8 cellular contexts compared by ENCODE assay signal in genomic region chr1:222813866-222814535, GRCh38. TPM values are rescaled to one million over a fixed set of nuclear protein-coding genes. Genes with fewer than 3 reads are reported as not detected.
DNase-seq lines count a peak whose midpoint lies in the region; ATAC-seq, FAIRE-seq and TF ChIP-seq lines count a peak whose summit lies in the region.

No MANE protein-coding gene starts in this region.

- H3K4me2 ChIP-seq in A549 (peak overlapping the region; percentile 88), GM12878 (ENCODE audit: control insufficient read depth, insufficient read depth) (peak overlapping the region; percentile 32)

- H3K27me3 ChIP-seq in GM12878 (replicated peaks in 1 of 2; ENCODE audit: control insufficient read depth in 2 of 2, insufficient read depth in 2 of 2, low read length in 1 of 2) = no peaks in the 10 kb centered on the region

- H3K9me3 ChIP-seq in A549 (no peaks in the 10 kb centered on the region), GM12878 (replicated peaks; ENCODE audit: control insufficient read depth, insufficient read depth, low read length) (no peaks in the 10 kb centered on the region), mesodermal cell (ENCODE audit: control insufficient read depth, low read length) (no peaks in the 10 kb centered on the region)

- no peak for FAIRE-seq in A549 (lab: Jason Lieb, UNC)
- FAIRE-seq in GM12878 (lab: Jason Lieb, UNC) = no peak

- DNase-seq in A549 (ENCODE audit: low read depth in 1 of 2, low spot score in 1 of 2) = no peak
- DNase-seq in GM12878 (ENCODE audit: low read depth, low spot score) = no peak
- no peak for DNase-seq in mucosa of gallbladder (ENCODE audit: low spot score)
- DNase-seq in stimulated activated naive CD4-positive, alpha-beta T cell (lab: John Stamatoyannopoulos, UW) = no peak

- POLR2A ChIA-PET in A549 (lab: Yijun Ruan, JAX) (no interaction called here), GM12878 (lab: Charles Lee) (no interaction called here)

- TF ChIP-seq EP300 in A549 (IDR thresholded peaks at IDR 0.05) (no peak), GM12878 (IDR thresholded peaks at IDR 0.05; ENCODE audit: borderline replicate concordance in 1 of 2, control insufficient read depth in 1 of 2, low read depth in 2 of 2, low read length in 2 of 2) (no peak)

- TF ChIP-seq CTCF in A549 (IDR thresholded peaks at IDR 0.05) = no peak
- no peak for TF ChIP-seq CTCF in GM12878 (IDR thresholded peaks at IDR 0.05 in 2 of 3, conservative IDR thresholded peaks at IDR 0.05 in 1 of 3; ENCODE audit: control insufficient read depth in 2 of 3, extremely low read depth in 1 of 3, insufficient read depth in 1 of 3, low read depth in 3 of 3, low read length in 3 of 3)

- ATAC-seq in A549 (peak; percentile 2 to 15; a peak in 2 of 6 replicates), HG02840 (IDR thresholded peaks at IDR 0.05; ENCODE audit: low FRiP score, unreplicated experiment) (peak; percentile 11), GM12878 (no peak), GM21390 (IDR thresholded peaks at IDR 0.05; ENCODE audit: unreplicated experiment) (no peak), HG02571 (IDR thresholded peaks at IDR 0.05; ENCODE audit: unreplicated experiment) (no peak)

- SMC1A ChIA-PET in GM12878 (lab: Charles Lee; ENCODE audit: uncharacterized antibody, unreplicated experiment) = interaction anchor here (0.7 to 1.0 kb wide), 2 partner anchors 32 to 202 kb away, joined by 3 read pairs; no protein-coding TSS in a partner anchor

- CTCF ChIA-PET in A549 (lab: Yijun Ruan, JAX) (interaction anchor here (0.7 to 2.1 kb wide), 4 partner anchors 21 to 320 kb away, joined by 3 to 9 read pairs (median 4); no protein-coding TSS in a partner anchor), GM12878 (lab: Yijun Ruan, JAX) (interaction anchor here (1.0 to 2.8 kb wide), 2 partner anchors 20 to 310 kb away, joined by 3 to 6 read pairs; no protein-coding TSS in a partner anchor)

- RAD21 ChIA-PET in GM12878 (lab: Charles Lee; ENCODE audit: unreplicated experiment) = interaction anchor here (1.0 kb wide), 1 partner anchor 319 kb away, joined by 3 read pairs; no protein-coding TSS in a partner anchor

- TF ChIP-seq POLR2A in A549 (IDR thresholded peaks at IDR 0.05; ENCODE audit: low read length) (no peak), GM12878 (IDR thresholded peaks at IDR 0.05; ENCODE audit: low read depth, low read length) (no peak)

- no peak for TF ChIP-seq RAD21 in A549 (conservative IDR thresholded peaks at IDR 0.05 in 1 of 2, IDR thresholded peaks at IDR 0.05 in 1 of 2)
- TF ChIP-seq RAD21 in GM12878 (IDR thresholded peaks at IDR 0.05; ENCODE audit: insufficient read depth, low read depth, low read length) = no peak

- in situ Hi-C loops in GM12878 (cut with MboI) = no loop called here

- no TSS peak for BruUV-seq in GM12878 (replicated peaks; lab: Mats Ljungman, UMichigan)

- H3K79me2 ChIP-seq in GM12878 (ENCODE audit: control insufficient read depth, insufficient read depth, low read length) = no peaks in the 10 kb centered on the region

- peak overlapping the region; percentile 91 for H2AFZ ChIP-seq in GM12878 (ENCODE audit: control insufficient read depth, low read depth, low read length)

- H3K36me3 ChIP-seq in GM12878 (ENCODE audit: control insufficient read depth in 2 of 2, insufficient read depth in 2 of 2, low read length in 1 of 2) (no peaks in the 10 kb centered on the region), mesodermal cell (ENCODE audit: control insufficient read depth, insufficient read depth, low read length) (no peaks in the 10 kb centered on the region)

- H3K27ac ChIP-seq in A549 (peak overlapping the region; percentile 92 to 95), GM12878 (ENCODE audit: control insufficient read depth, insufficient read depth) (no peak overlapping the region), mesodermal cell (ENCODE audit: low read depth, low read length, severe bottlenecking) (peak overlapping the region; percentile 85)

- peak overlapping the region; percentile 79 for H3K4me3 ChIP-seq in A549
- peak overlapping the region; percentile 76 for H3K4me3 ChIP-seq in GM12878
- H3K4me3 ChIP-seq in mesodermal cell (ENCODE audit: extremely low read depth, insufficient read depth, low read length, poor library complexity, severe bottlenecking) = peak overlapping the region; percentile 79

- intact Hi-C loops in GM12878 (cut with micrococcal nuclease; ENCODE audit: unreplicated experiment) = loop anchor here (5.0 to 10.0 kb wide), 2 partner anchors 268 to 871 kb away; no protein-coding TSS in a partner anchor

- WGBS in A549 (ENCODE audit: missing lambda C conversion rate) = 73% methylated on average over 14 of the region's 14 CpGs
- 35% methylated on average over 14 of the region's 14 CpGs for WGBS in GM12878 (ENCODE audit: insufficient coverage, insufficient replicate concordance, low lambda C conversion rate, missing lambda C conversion rate)
- WGBS in mesodermal cell (ENCODE audit: insufficient coverage in 2 of 2), 2 experiments = 83 to 90% methylated on average over 10 to 12 of the region's 14 CpGs

- H3K4me1 ChIP-seq in A549 = peaks cover 34% of the 10 kb centered on the region
- H3K4me1 ChIP-seq in GM12878 (ENCODE audit: control insufficient read depth, insufficient read depth, low read length) = no peaks in the 10 kb centered on the region
- H3K4me1 ChIP-seq in mesodermal cell (ENCODE audit: control insufficient read depth, insufficient read depth, low read length, poor library complexity, severe bottlenecking) = peaks cover 6% of the 10 kb centered on the region

- H3K9ac ChIP-seq in GM12878 (ENCODE audit: control insufficient read depth, insufficient read depth, low read length) = no peak overlapping the region

- H4K20me1 ChIP-seq in GM12878 (ENCODE audit: control insufficient read depth, insufficient read depth) = no peaks in the 10 kb centered on the region

TF ChIP-seq in A549, 52 proteins besides CTCF, POLR2A, EP300 and RAD21:
- TF ChIP-seq NPAS2 (CRISPR knock-in tag; IDR thresholded peaks at IDR 0.05; ENCODE audit: borderline replicate concordance) = no peak
- TF ChIP-seq HOXB5 (CRISPR knock-in tag; IDR thresholded peaks at IDR 0.05) = no peak
- no peak for TF ChIP-seq HDAC2 (IDR thresholded peaks at IDR 0.05)
- no peak for TF ChIP-seq RCOR1 (IDR thresholded peaks at IDR 0.05; ENCODE audit: low read depth, low read length)
TF ChIP-seq in A549: peak in this region for 0.

TF ChIP-seq in GM12878, 131 proteins besides CTCF, POLR2A, EP300 and RAD21 (continues in another document):
- no peak for TF ChIP-seq SUZ12 (IDR thresholded peaks at IDR 0.05; ENCODE audit: unreplicated experiment)
- no peak for TF ChIP-seq ZNF592 (IDR thresholded peaks at IDR 0.05)
- no peak for TF ChIP-seq BHLHE40 (IDR thresholded peaks at IDR 0.05; ENCODE audit: borderline replicate concordance in 1 of 2, low read depth in 2 of 2, low read length in 1 of 2)

RNA-seq across cellular contexts. Expression of gene DISP1, which starts 0.8 kb away (rescaled TPM):
- polyA plus RNA-seq in A549 (2011; rRNA removed) = 5.1 and 7.2 TPM in 2 replicates
- 1.1 TPM in 2 replicates for polyA plus RNA-seq in A549 (2012; cell fraction: cytosol; rRNA removed)
- polyA plus RNA-seq in A549 (2012; cell fraction: nucleus; rRNA removed) = 2.0 and 2.2 TPM in 2 replicates
- 0.96 to 1.2 TPM (median 1.1 TPM) in 3 replicates for polyA plus RNA-seq in A549 (2017; fragmentation: RNase III; extraction: RNeasy Plus Mini Kit Qiagen cat#74134 plus additional on column Dnase treatment)
- 13.3 and 16.9 TPM in 2 replicates for polyA minus RNA-seq in A549 (2011; rRNA and poly(A)+ RNA removed)
- 6.0 and 8.6 TPM in 2 replicates for total RNA-seq in GM12878 (2013; cell fraction: nucleolus; rRNA removed)
- total RNA-seq in GM12878 (2014; rRNA removed) = 0.34 and 0.82 TPM in 2 replicates
- total RNA-seq in GM12878 (2014; rRNA removed; fragmentation: Illumina TruSeq; extraction: Trizol) = 0.55 and 0.72 TPM in 2 replicates
- 0.72 and 0.96 TPM in 2 replicates for total RNA-seq in GM12878 (2021)
- 0.20 TPM for polyA plus RNA-seq in GM12878 (2011; ENCODE audit: low read depth)
- polyA plus RNA-seq in GM12878 (2011; rRNA removed) = 1.3 TPM in 2 replicates
- polyA plus RNA-seq in GM12878 (2011; cell fraction: cytosol; rRNA removed) = 1.6 and 2.2 TPM in 2 replicates
- polyA plus RNA-seq in GM12878 (2011; cell fraction: nucleus; rRNA removed) = 2.2 and 3.1 TPM in 2 replicates
- polyA plus RNA-seq in GM12878 (2012) = 0.18 and 0.36 TPM in 2 replicates
- polyA plus RNA-seq in GM12878 (2014; fragmentation: Illumina TruSeq; extraction: Trizol) = 0.65 and 0.76 TPM in 2 replicates
- under 1 TPM; 0.11 to 0.37 TPM for polyA plus RNA-seq in GM12878 (2014; fragmentation: Nextera tagmentation; extraction: Ambion mirVana)
- polyA plus RNA-seq in GM12878 (2014; rRNA removed) = 0.38 and 0.46 TPM in 2 replicates
- 1 to 10 TPM in 1 of 2 experiments, under 1 TPM in 1; 0.95 to 1.4 TPM for polyA plus RNA-seq in GM12878 (2016; fragmentation: Nextera tagmentation; extraction: Ambion mirVana)
- polyA minus RNA-seq in GM12878 (2011; rRNA and poly(A)+ RNA removed) = 12.6 and 14.2 TPM in 2 replicates
- polyA minus RNA-seq in GM12878 (2011; cell fraction: cytosol; rRNA and poly(A)+ RNA removed) = 1.2 and 2.0 TPM in 2 replicates
- polyA minus RNA-seq in GM12878 (2011; cell fraction: nucleus; rRNA and poly(A)+ RNA removed) = 2.5 and 4.6 TPM in 2 replicates
- polyA plus RNA-seq in mesodermal cell (2013, experiment 1 of 2) = 7.5 TPM
- 7.8 TPM for polyA plus RNA-seq in mesodermal cell (2013, experiment 2 of 2)
- total RNA-seq in mucosa of gallbladder = 27.4 TPM

Comparison
In these comparisons a context has a peak if more than half of its experiments do, and no peak if none do; other contexts are left out.
1. ATAC-seq: peak in A549 (2 of 2) and HG02840 (single experiment); none in GM12878 (single experiment), GM21390 (single experiment) and HG02571 (single experiment).
2. Peak in every context shown above with its lines, with median percentiles within 50 percentile points of each other: H3K4me3 ChIP-seq.